ENCODE assay signal across 8 cellular contexts in genomic region chr4:55345980-55346850, GRCh38. TPM values are rescaled to one million over a fixed set of nuclear protein-coding genes. Genes with fewer than 3 reads are reported as not detected.
DNase-seq lines count a peak whose midpoint lies in the region.

Gene SRD5A3, plus strand, starts transcription at chr4:55346242. Its CDS starts 95 bp downstream, at chr4:55346337.

- no peaks in the 10 kb centered on the region for H3K9me3 ChIP-seq in neuronal stem cell (replicated peaks in 1 of 2; ENCODE audit: control insufficient read depth in 2 of 2, insufficient read depth in 1 of 2, low read depth in 1 of 2, low read length in 2 of 2)

- H2BK5ac ChIP-seq in neuronal stem cell (ENCODE audit: low read length) = peak within 1 kb of the TSS; percentile 94

- H3K4me2 ChIP-seq in neuronal stem cell (ENCODE audit: insufficient read depth, low read length, poor library complexity, severe bottlenecking) = peak within 1 kb of the TSS; percentile 91

- peak within 1 kb of the TSS; percentile 93 for H3K9ac ChIP-seq in neuronal stem cell (ENCODE audit: low read depth, low read length, poor library complexity)

- H2BK120ac ChIP-seq in neuronal stem cell (ENCODE audit: low read depth, low read length) = no peak within 1 kb of the TSS

- peaks cover 0 to 4% (median 3%) of the 10 kb centered on the region in 3 experiments for H3K27me3 ChIP-seq in neuronal stem cell (ENCODE audit: control insufficient read depth in 3 of 3, insufficient read depth in 3 of 3, low read depth in 1 of 3, low read length in 3 of 3)

- peak within 1 kb of the TSS; percentile 53 for H3K4ac ChIP-seq in neuronal stem cell (ENCODE audit: low read length)

- no peak within 1 kb of the TSS for H4K8ac ChIP-seq in neuronal stem cell (ENCODE audit: low read depth, low read length)

- WGBS in neuronal stem cell (ENCODE audit: extremely low coverage in 2 of 2, insufficient read length in 2 of 2, insufficient replicate concordance in 1 of 2), 2 donors = no CpG with 5 or more reads among the region's 95 CpGs

- H2AK5ac ChIP-seq in neuronal stem cell (ENCODE audit: low read depth, low read length) = peak within 1 kb of the TSS; percentile 89

- peak within 1 kb of the TSS; percentile 84 for H2BK12ac ChIP-seq in neuronal stem cell (ENCODE audit: low read length)

- peak within 1 kb of the TSS; percentile 58 for H2BK15ac ChIP-seq in neuronal stem cell (ENCODE audit: low read length)

- peak within 1 kb of the TSS; percentile 98 for H3K23ac ChIP-seq in neuronal stem cell (ENCODE audit: low read depth, low read length, poor library complexity)

- peak within 1 kb of the TSS; percentile 99 for H2AFZ ChIP-seq in neuronal stem cell (ENCODE audit: low read length)

- no peak within 1 kb of the TSS for H4K91ac ChIP-seq in neuronal stem cell (ENCODE audit: low read depth, low read length, poor library complexity)

- DNase-seq in GF-D8 (lab: John Stamatoyannopoulos, UW) (peak; percentile 58), GOT3 (lab: John Stamatoyannopoulos, UW) (peak; percentile 48), LHCN-M2 (ENCODE audit: low read depth) (peak; percentile 81), SHP77 treated with DMSO at 0.1 percent for 48 hours (lab: John Stamatoyannopoulos, UW) (peak; percentile 73), activated gamma-delta T cell treated with Interleukin-2 at 50 U/mL for 16 hours (peak; percentile 78), foreskin melanocyte (peak; percentile 78), neuronal stem cell (ENCODE audit: low spot score) (peak; percentile 79), substantia nigra (lab: John Stamatoyannopoulos, UW) (peak; percentile 39 to 92 (median 81))

- peak within 1 kb of the TSS; percentile 84 for H3K14ac ChIP-seq in neuronal stem cell (ENCODE audit: low read length)

- H3K27ac ChIP-seq in neuronal stem cell (replicated peaks; ENCODE audit: low read length) (peak within 1 kb of the TSS; percentile 84), substantia nigra (ENCODE audit: low read depth, low read length, poor library complexity, severe bottlenecking) (peak within 1 kb of the TSS; percentile 94)

- H3K4me1 ChIP-seq in neuronal stem cell (ENCODE audit: control insufficient read depth in 2 of 2, insufficient read depth in 1 of 2, low read depth in 1 of 2, low read length in 2 of 2) = peaks cover 3 to 4% of the 10 kb centered on the region in 2 donors

- peak within 1 kb of the TSS; percentile 69 to 90 for H3K4me3 ChIP-seq in neuronal stem cell (ENCODE audit: low read length in 2 of 2)

- peak within 1 kb of the TSS; percentile 99 for H3K18ac ChIP-seq in neuronal stem cell (ENCODE audit: low read length)

- H3K79me1 ChIP-seq in neuronal stem cell (ENCODE audit: low read depth, low read length) = no peaks in the 10 kb centered on the region

- H3K36me3 ChIP-seq in neuronal stem cell (replicated peaks in 1 of 2; ENCODE audit: control insufficient read depth in 2 of 2, insufficient read depth in 2 of 2, low read length in 2 of 2) = peaks cover 0 to 3% of the 10 kb centered on the region in 2 donors

RNA-seq across cellular contexts. Expression of gene SRD5A3, which starts in this region (rescaled TPM):
- 24.4 and 26.4 TPM in 2 replicates for total RNA-seq in LHCN-M2 (2014; rRNA removed)
- 26.5 TPM for polyA plus RNA-seq in LHCN-M2 (2012)
- polyA plus RNA-seq in neuronal stem cell (2013, experiment 1 of 2) = 11.9 TPM
- polyA plus RNA-seq in neuronal stem cell (2013, experiment 2 of 2) = 11.9 TPM

Comparison
In these comparisons a context has a peak if more than half of its experiments do, and no peak if none do; other contexts are left out.
1. Peak in every context shown above with its lines: DNase-seq, H3K4me3 ChIP-seq and H3K27ac ChIP-seq.